ENCODE assay signal across 20 cellular contexts in genomic region chr2:151575338-151575737, GRCh38.
DNase-seq lines count a peak whose midpoint lies in the region; ATAC-seq, FAIRE-seq and TF ChIP-seq lines count a peak whose summit lies in the region.
"Had no signal": no experiment of that assay in that cellular context is flagged by ENCODE, and none has a peak within 500 bp of the region (broad histone marks: within the 10 kb centered on the region; RNA-seq: fewer than 3 reads in every experiment).

No MANE protein-coding gene starts in this region.

- no TSS peak for BruUV-seq in K562 (replicated peaks; lab: Mats Ljungman, UMichigan)

- H3K9ac ChIP-seq in K562 (ENCODE audit: insufficient read depth in 1 of 2, low read depth in 2 of 2, low read length in 2 of 2), result no peak overlapping the region
- H3K9ac ChIP-seq: SK-N-SH had no signal

- H4K20me1 ChIP-seq in K562 (replicated peaks; ENCODE audit: control insufficient read depth, insufficient read depth, low read length), result no peaks in the 10 kb centered on the region

- H3K4me3 ChIP-seq in K562, result no peak overlapping the region
- H3K4me3 ChIP-seq in left lung, result no peak overlapping the region
- no peak overlapping the region for H3K4me3 ChIP-seq in Peyer's patch
- H3K4me3 ChIP-seq: A549, cardiac muscle cell, esophagus muscularis mucosa, PC-9, right atrium auricular region had no signal

- H3K4me1 ChIP-seq in K562 (replicated peaks in 1 of 2; ENCODE audit: control insufficient read depth in 2 of 2, insufficient read depth in 2 of 2, low read length in 2 of 2) (no peaks in the 10 kb centered on the region), left lung (no peaks in the 10 kb centered on the region), Peyer's patch (no peaks in the 10 kb centered on the region)
- H3K4me1 ChIP-seq: A549, esophagus muscularis mucosa, right atrium auricular region had no signal

- TF ChIP-seq RAD21 in K562 (CRISPR knock-in tag; conservative IDR thresholded peaks at IDR 0.05 in 1 of 2, IDR thresholded peaks at IDR 0.05 in 1 of 2), result no peak

- no peak for FAIRE-seq in K562 (lab: Jason Lieb, UNC)
- FAIRE-seq in HTR-8/SVneo (lab: Jason Lieb, UNC), result no peak
- FAIRE-seq: A549, keratinocyte had no signal

- 35% methylated on average over 5 of the region's 5 CpGs for WGBS in K562 (ENCODE audit: insufficient coverage, low coverage, missing lambda C conversion rate)

- in situ Hi-C loops in K562 (cut with MboI), result no loop called here

- DNase-seq in AG08395 (ENCODE audit: low spot score) (peak; percentile 5), HS-5 (ENCODE audit: low read depth) (peak; percentile 9), K562 (ENCODE audit: extremely low read depth in 1 of 4, low spot score in 3 of 4) (no peak), left lung (no peak), Peyer's patch (no peak), HTR-8/SVneo (ENCODE audit: insufficient read length, low spot score) (no peak), omental fat pad (ENCODE audit: low spot score) (no peak)
- DNase-seq in activated CD8-positive, alpha-beta memory T cell treated with anti-CD3 and anti-CD28 coated beads, Interleukin-2, amount 50 U/mL, for 4 hours, result no peak
- DNase-seq: activated T-cell treated with anti-CD3 and anti-CD28 coated beads, Interleukin-2, amount 50 U/mL, for 24 hours; CD4-positive, alpha-beta memory T cell; IMR-90; PC-9; SK-N-SH; stimulated activated naive CD4-positive, alpha-beta T cell had no signal

- H3K27ac ChIP-seq in K562 (ENCODE audit: extremely low read depth, low read depth, low read length) (no peak overlapping the region), left lung (no peak overlapping the region), Peyer's patch (no peak overlapping the region)
- H3K27ac ChIP-seq: A549, cardiac muscle cell, esophagus muscularis mucosa, PC-9, right atrium auricular region had no signal

- H3K9me3 ChIP-seq in K562 (replicated peaks; ENCODE audit: control insufficient read depth, insufficient read depth, low read depth, low read length) (no peaks in the 10 kb centered on the region), left lung (no peaks in the 10 kb centered on the region), Peyer's patch (no peaks in the 10 kb centered on the region)
- H3K9me3 ChIP-seq: A549, esophagus muscularis mucosa, right atrium auricular region, SK-N-SH had no signal

- no peak overlapping the region for H3K4me2 ChIP-seq in K562 (ENCODE audit: insufficient read depth, low read length)
- H3K4me2 ChIP-seq: A549, PC-9, SK-N-SH had no signal

- no peaks in the 10 kb centered on the region for H3K9me1 ChIP-seq in K562 (ENCODE audit: control insufficient read depth, insufficient read depth, low read length)

- TF ChIP-seq EP300 in K562 (IDR thresholded peaks at IDR 0.05; ENCODE audit: low read length), result no peak

- no peaks in the 10 kb centered on the region for H3K36me3 ChIP-seq in K562 (ENCODE audit: control insufficient read depth, insufficient read depth, low read length)
- no peaks in the 10 kb centered on the region for H3K36me3 ChIP-seq in left lung
- H3K36me3 ChIP-seq in Peyer's patch, result no peaks in the 10 kb centered on the region
- H3K36me3 ChIP-seq: cardiac muscle cell, esophagus muscularis mucosa, right atrium auricular region had no signal

- H3K27me3 ChIP-seq in K562 (ENCODE audit: control insufficient read depth in 2 of 2, insufficient read depth in 2 of 2, low read length in 2 of 2) (no peaks in the 10 kb centered on the region), left lung (no peaks in the 10 kb centered on the region), Peyer's patch (no peaks in the 10 kb centered on the region)
- H3K27me3 ChIP-seq: cardiac muscle cell, esophagus muscularis mucosa, right atrium auricular region had no signal

- H3K79me2 ChIP-seq in K562 (ENCODE audit: control insufficient read depth, insufficient read depth, low read length), result no peaks in the 10 kb centered on the region

- TF ChIP-seq CTCF in K562 (IDR thresholded peaks at IDR 0.05 in 2 of 3, conservative IDR thresholded peaks at IDR 0.05 in 1 of 3; ENCODE audit: insufficient read depth in 2 of 3, low read depth in 1 of 3, low read length in 3 of 3) (no peak), left lung (IDR thresholded peaks at IDR 0.05) (no peak), Peyer's patch (IDR thresholded peaks at IDR 0.05) (no peak), omental fat pad (IDR thresholded peaks at IDR 0.05) (no peak)

- POLR2A ChIA-PET in K562 (lab: Yijun Ruan, JAX), result no interaction called here

- intact Hi-C loops in K562 (cut with micrococcal nuclease), result no loop called here
- intact Hi-C loops in left lung (cut with DNase I), result no loop called here

- TF ChIP-seq POLR2A in K562 (conservative IDR thresholded peaks at IDR 0.05) (no peak), Peyer's patch (IDR thresholded peaks at IDR 0.05) (no peak)

- H2AFZ ChIP-seq in K562 (ENCODE audit: low read depth, low read length), result no peak overlapping the region
- H2AFZ ChIP-seq: PC-9 had no signal

- CTCF ChIA-PET in K562 (lab: Yijun Ruan, JAX; ENCODE audit: low intra/inter-chr PET ratio), result no interaction called here

- ATAC-seq in K562, result peak; percentile 63
- ATAC-seq in left lung, result peak; percentile 45
- no peak for ATAC-seq in omental fat pad (ENCODE audit: low FRiP score)
- ATAC-seq: A549; activated naive CD4-positive, alpha-beta T cell treated with anti-CD3 and anti-CD28 coated beads, Interleukin-2, amount 50 U/mL, for 72 hours had no signal

TF ChIP-seq in K562, 482 proteins besides CTCF, POLR2A, EP300 and RAD21:
- TF ChIP-seq FOSL1 (tag; conservative IDR thresholded peaks at IDR 0.05) (peak; percentile 78), U2AF2 (optimal IDR thresholded peaks at IDR 0.05; ENCODE audit: low read depth, low read length) (no peak)

Comparison
In these comparisons a context has a peak if more than half of its experiments do, and no peak if none do; other contexts are left out.
1. DNase-seq: peak in AG08395 (single experiment) and HS-5 (single experiment); none in K562 (0 of 4), left lung (0 of 2), Peyer's patch (0 of 3), activated CD8-positive, alpha-beta memory T cell treated with anti-CD3 and anti-CD28 coated beads, Interleukin-2, amount 50 U/mL, for 4 hours (single experiment), HTR-8/SVneo (single experiment) and omental fat pad (single experiment).